In genomic region chr22:45224988-45225731, GRCh38 we compare ENCODE assay signal across 17 cellular contexts. TPM values are rescaled to one million over a fixed set of nuclear protein-coding genes. Genes with fewer than 3 reads are reported as not detected.
DNase-seq lines count a peak whose midpoint lies in the region; ATAC-seq and TF ChIP-seq lines count a peak whose summit lies in the region.
"Had no signal": no experiment of that assay in that cellular context is flagged by ENCODE, and none has a peak within 500 bp of the region (broad histone marks: within the 10 kb centered on the region; RNA-seq: fewer than 3 reads in every experiment).

No MANE protein-coding gene starts in this region.

- H2AFZ ChIP-seq in mammary epithelial cell (ENCODE audit: low read depth, low read length), result no peak overlapping the region

- intact Hi-C loops in mammary epithelial cell (cut with micrococcal nuclease), result no loop called here

- no peaks in the 10 kb centered on the region for H3K9me3 ChIP-seq in mammary epithelial cell (replicated peaks; ENCODE audit: insufficient read depth, low read length)
- H3K9me3 ChIP-seq: heart right ventricle, left lung had no signal

- H3K27me3 ChIP-seq in H7 (ENCODE audit: control insufficient read depth, insufficient read depth, low read length), result no peaks in the 10 kb centered on the region
- H3K27me3 ChIP-seq in mammary epithelial cell (ENCODE audit: insufficient read depth, low read length), result no peaks in the 10 kb centered on the region
- H3K27me3 ChIP-seq: brain microvascular endothelial cell, heart right ventricle, left lung had no signal

- DNase-seq in H7 (peak; percentile 63), mammary epithelial cell (no peak), left lobe of liver (ENCODE audit: low spot score) (peak; percentile 53), SK-N-DZ (ENCODE audit: low spot score) (no peak), GM13976 (ENCODE audit: low spot score) (no peak)
- no peak for DNase-seq in activated effector memory CD4-positive, alpha-beta T cell treated with anti-CD3 and anti-CD28 coated beads, Interleukin-2, amount 50 U/mL, for 16 hours
- no peak for DNase-seq in stimulated activated CD4-positive, alpha-beta T cell treated with anti-CD3 and anti-CD28 coated beads, Interleukin-15, amount 100 ng/mL, for 24 hours
- DNase-seq: activated CD4-positive, alpha-beta T cell treated with anti-CD3 and anti-CD28 coated beads, Interleukin-2, amount 50 U/mL, for 1 hour; brain microvascular endothelial cell; heart right ventricle; NCI-H1436 treated with DMSO at 0.1 percent for 48 hours; NCI-H524; T1000 had no signal

- no TSS peak for BruUV-seq in mammary epithelial cell (replicated peaks; lab: Mats Ljungman, UMichigan)

- no peaks in the 10 kb centered on the region for H4K20me1 ChIP-seq in mammary epithelial cell (ENCODE audit: insufficient read depth, low read length)

- no peak for TF ChIP-seq CTCF in mammary epithelial cell (conservative IDR thresholded peaks at IDR 0.05 in 1 of 2, IDR thresholded peaks at IDR 0.05 in 1 of 2; ENCODE audit: extremely low read depth in 1 of 2, insufficient read depth in 1 of 2, low read depth in 1 of 2, low read length in 2 of 2)
- no peak for TF ChIP-seq CTCF in GM13976 (IDR thresholded peaks at IDR 0.05; ENCODE audit: borderline replicate concordance, control extremely low read depth, extremely low read depth, insufficient read depth, missing control alignments)

- peaks cover 27% of the 10 kb centered on the region for H3K4me1 ChIP-seq in mammary epithelial cell (ENCODE audit: insufficient read depth, low read length)

- no peaks in the 10 kb centered on the region for H3K36me3 ChIP-seq in H7 (replicated peaks; ENCODE audit: control insufficient read depth, insufficient read depth, low read length)
- peaks cover 5% of the 10 kb centered on the region for H3K36me3 ChIP-seq in mammary epithelial cell (ENCODE audit: insufficient read depth, low read length)
- H3K36me3 ChIP-seq: brain microvascular endothelial cell, heart right ventricle, left lung had no signal

- H3K79me2 ChIP-seq in mammary epithelial cell (ENCODE audit: insufficient read depth, low read length), result peaks cover 96% of the 10 kb centered on the region

- CTCF ChIA-PET in mammary epithelial cell (lab: Charles Lee; ENCODE audit: low non-redundant PET), result no interaction called here

- peak; percentile 38 for ATAC-seq in left lobe of liver

- H3K4me3 ChIP-seq in H7 (ENCODE audit: insufficient read depth, low read depth, low read length) (no peak overlapping the region), mammary epithelial cell (replicated peaks in 1 of 3; ENCODE audit: insufficient read depth in 1 of 3, low read depth in 2 of 3, low read length in 3 of 3) (no peak overlapping the region), skin epidermis (no peak overlapping the region)
- H3K4me3 ChIP-seq: heart right ventricle, left lung had no signal

- WGBS in mammary epithelial cell (ENCODE audit: low coverage, missing lambda C conversion rate), result 93% methylated on average over 10 of the region's 19 CpGs

- H3K4me2 ChIP-seq in mammary epithelial cell (ENCODE audit: insufficient read depth, low read depth, low read length), result peak overlapping the region; percentile 25

- H3K9ac ChIP-seq in mammary epithelial cell (ENCODE audit: insufficient read depth, low read length), result no peak overlapping the region

- in situ Hi-C loops in mammary epithelial cell (cut with MboI; ENCODE audit: low sequenced_read_pairs in 2 of 2), result no loop called here
- in situ Hi-C loops in GM13976 (cut with MboI; ENCODE audit: low sequenced_read_pairs, unreplicated experiment), result no loop called here

- H3K27ac ChIP-seq in mammary epithelial cell (ENCODE audit: insufficient read depth, low read depth, low read length) (no peak overlapping the region), skin epidermis (peak overlapping the region in 19 of 21 experiments; percentile 11 to 86 (median 68))
- H3K27ac ChIP-seq: brain microvascular endothelial cell had no signal

- dilution Hi-C loops in mammary epithelial cell (cut with HindIII; ENCODE audit: low sequenced_read_pairs), result loop anchor here (5.0 kb wide), 2 partner anchors 43 to 98 kb away; no protein-coding TSS in a partner anchor

RNA-seq across cellular contexts. Expression of gene KIAA0930, which starts 15.5 kb away (rescaled TPM):
- 37.5 and 43.9 TPM in 2 replicates for total RNA-seq in H7 (2014; rRNA removed; shearing (Covaris generic))
- total RNA-seq in mammary epithelial cell (100 to 1,000 TPM; 164 to 199 TPM), left lobe of liver (44.2 TPM)
- polyA plus RNA-seq in mammary epithelial cell, result 175 TPM
- polyA minus RNA-seq in mammary epithelial cell, result 219 TPM
- 34.4 and 35.8 TPM in 2 replicates for polyA plus RNA-seq in SK-N-DZ (2014; cell fraction: cytosol; rRNA removed)
- 30.4 and 46.5 TPM in 2 replicates for polyA plus RNA-seq in SK-N-DZ (2014; cell fraction: nucleus; rRNA removed)

RNA-seq across cellular contexts. Expression of gene UPK3A, which starts 59.6 kb away (rescaled TPM):
- 0.41 TPM in 1 of 2 replicates, not detected in the other for total RNA-seq in H7 (2014; rRNA removed; shearing (Covaris generic))
- total RNA-seq in mammary epithelial cell (not detected), left lobe of liver (not detected)
- polyA plus RNA-seq in mammary epithelial cell, result not detected
- polyA minus RNA-seq in mammary epithelial cell, result not detected
- not detected in 2 replicates for polyA plus RNA-seq in SK-N-DZ (2014; cell fraction: cytosol; rRNA removed)
- polyA plus RNA-seq in SK-N-DZ (2014; cell fraction: nucleus; rRNA removed), result not detected in 2 replicates
- total RNA-seq: Daoy, heart right ventricle, left lung, osteocyte had no signal

Comparison
In these comparisons a context has a peak if more than half of its experiments do, and no peak if none do; other contexts are left out.
1. DNase-seq: peak in H7 (single experiment) and left lobe of liver (single experiment); none in mammary epithelial cell (single experiment), activated effector memory CD4-positive, alpha-beta T cell treated with anti-CD3 and anti-CD28 coated beads, Interleukin-2, amount 50 U/mL, for 16 hours (single experiment), stimulated activated CD4-positive, alpha-beta T cell treated with anti-CD3 and anti-CD28 coated beads, Interleukin-15, amount 100 ng/mL, for 24 hours (single experiment), SK-N-DZ (single experiment) and GM13976 (single experiment).